Comparison of ENCODE assay signal across 6 cellular contexts in the genomic region with DNA sequence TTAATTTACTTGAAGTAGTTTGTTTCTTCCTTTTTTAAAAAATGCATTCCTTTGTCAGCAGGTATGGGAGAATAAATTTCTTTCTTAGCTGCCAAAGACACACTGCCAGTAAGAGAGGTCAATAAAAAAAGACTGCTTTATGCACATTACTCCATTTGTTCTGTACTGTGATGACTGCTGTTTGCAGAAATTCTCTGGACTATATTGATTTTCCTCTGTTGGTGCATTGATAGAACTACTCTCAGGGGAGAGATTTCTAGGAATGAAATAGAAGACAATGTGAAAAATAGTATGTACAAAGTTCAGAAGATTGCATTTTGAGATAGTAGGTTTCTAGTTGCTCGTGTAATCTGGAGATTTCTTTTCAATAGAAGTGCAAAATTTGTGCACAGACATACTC. TPM values are rescaled to one million over a fixed set of nuclear protein-coding genes. Genes with fewer than 3 reads are reported as not detected.
"Had no signal": no experiment of that assay in that cellular context is flagged by ENCODE, and none has a peak within 500 bp of the region (broad histone marks: within the 10 kb centered on the region; RNA-seq: fewer than 3 reads in every experiment).

No MANE protein-coding gene starts in this region.

RNA-seq across cellular contexts. Expression of a gene that starts 7.6 kb away (rescaled TPM):
- total RNA-seq: stomach, subcutaneous adipose tissue, thoracic aorta, tibial nerve, transverse colon, upper lobe of right lung had no signal
